10 cellular contexts compared by ENCODE assay signal in the genomic region with DNA sequence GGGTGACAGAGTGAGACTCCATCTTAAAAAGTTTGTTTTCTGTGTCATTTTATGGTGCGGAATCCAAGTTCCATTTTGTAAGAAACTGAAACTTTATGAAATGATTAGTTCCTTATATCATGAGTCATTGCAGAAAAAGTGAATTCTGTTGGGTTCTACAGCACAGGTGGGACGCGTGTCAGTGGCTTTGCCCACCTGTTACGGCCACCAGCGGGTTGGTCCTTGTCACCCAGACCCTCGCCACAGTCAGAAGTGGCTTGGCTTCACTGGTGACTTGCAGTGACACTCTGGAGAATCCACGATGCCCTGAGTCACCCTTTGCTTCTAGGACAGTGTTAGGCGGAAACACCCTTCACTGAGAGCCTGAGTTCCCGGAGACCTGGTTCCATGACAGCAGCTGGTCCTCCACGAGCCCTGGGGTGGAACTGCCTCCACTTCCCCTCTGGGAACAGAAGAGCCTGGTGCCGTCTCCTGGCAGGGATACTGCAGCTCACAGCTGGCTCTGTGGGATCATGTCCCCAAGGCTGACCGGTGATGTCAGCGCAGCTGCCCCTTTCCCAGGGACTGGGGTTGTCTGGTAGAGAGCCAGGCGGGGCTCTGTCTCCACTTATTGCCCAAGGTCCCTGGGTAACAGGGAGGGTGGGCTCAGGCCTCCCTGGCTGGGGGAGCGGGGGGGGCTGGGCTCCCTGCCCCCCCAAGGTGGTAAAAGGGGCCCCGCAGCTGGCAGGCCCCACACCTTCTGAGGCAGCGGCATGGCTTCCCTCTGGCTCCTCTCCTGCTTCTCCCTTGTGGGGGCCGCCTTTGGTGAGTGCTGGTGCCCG. TPM values are rescaled to one million over a fixed set of nuclear protein-coding genes. Genes with fewer than 3 reads are reported as not detected.
A peak's percentile ranks its signal among the peaks of the same experiment; 100 is the strongest.
DNase-seq lines count a peak whose midpoint lies in the region; ATAC-seq and FAIRE-seq lines count a peak whose summit lies in the region.
"Had no signal": no experiment of that assay in that cellular context is flagged by ENCODE, and none has a peak within 500 bp of the region (broad histone marks: within the 10 kb centered on the region; RNA-seq: fewer than 3 reads in every experiment).

A gene (plus strand): TSS at position 733 of the 821 bp plus-strand sequence. CDS start 20 bp downstream, at position 753.

- no peak for FAIRE-seq in frontal cortex (lab: Jason Lieb, UNC)
- FAIRE-seq: endothelial cell of umbilical vein had no signal

- no peaks in the 10 kb centered on the region for H3K9me3 Mint-ChIP-seq in activated T-helper 17 cell treated with anti-CD3 and anti-CD28 coated beads, Interleukin-2, amount 50 U/mL, for 72 hours

- H3K27me3 Mint-ChIP-seq in activated T-helper 17 cell treated with anti-CD3 and anti-CD28 coated beads, Interleukin-2, amount 50 U/mL, for 72 hours = no peaks in the 10 kb centered on the region

- ATAC-seq in activated CD4-positive, CD25-positive, alpha-beta regulatory T cell treated with anti-CD3 and anti-CD28 coated beads, Interleukin-2, amount 50 U/mL, for 24 hours = peak; percentile 42 to 46
- peak; percentile 79 for ATAC-seq in HG02642 (IDR thresholded peaks at IDR 0.05; ENCODE audit: poor library complexity, unreplicated experiment)
- ATAC-seq in activated T-helper 17 cell treated with anti-CD3 and anti-CD28 coated beads, Interleukin-2, amount 50 U/mL, for 72 hours (replicated peaks) = peak; percentile 49

- H3K36me3 Mint-ChIP-seq in activated T-helper 17 cell treated with anti-CD3 and anti-CD28 coated beads, Interleukin-2, amount 50 U/mL, for 72 hours (ENCODE audit: low read depth) = no peaks in the 10 kb centered on the region

- no peak for DNase-seq in activated CD4-positive, CD25-positive, alpha-beta regulatory T cell (lab: John Stamatoyannopoulos, UW)
- DNase-seq in pons (ENCODE audit: low spot score) (peak; percentile 51), foreskin melanocyte (no peak), frontal cortex (ENCODE audit: low spot score in 2 of 2) (no peak)
- DNase-seq in central memory CD4-positive, alpha-beta T cell = no peak

- H3K4me3 Mint-ChIP-seq in activated T-helper 17 cell treated with anti-CD3 and anti-CD28 coated beads, Interleukin-2, amount 50 U/mL, for 72 hours = peak within 1 kb of the TSS; percentile 85

- peaks cover 11% of the 10 kb centered on the region for H3K4me1 Mint-ChIP-seq in activated T-helper 17 cell treated with anti-CD3 and anti-CD28 coated beads, Interleukin-2, amount 50 U/mL, for 72 hours

- H3K27ac Mint-ChIP-seq in activated T-helper 17 cell treated with anti-CD3 and anti-CD28 coated beads, Interleukin-2, amount 50 U/mL, for 72 hours = peak within 1 kb of the TSS; percentile 95

RNA-seq across cellular contexts. Expression of the gene that starts here (rescaled TPM):
- not detected for total RNA-seq in activated T-helper 17 cell treated with anti-CD3 and anti-CD28 coated beads, Interleukin-2, amount 50 U/mL, for 72 hours
- not detected for total RNA-seq in frontal cortex
- total RNA-seq: endothelial cell of umbilical vein, urinary bladder had no signal

Comparison
In these comparisons a context has a peak if more than half of its experiments do, and no peak if none do; other contexts are left out.
1. Peak in ATAC-seq in activated T-helper 17 cell treated with anti-CD3 and anti-CD28 coated beads, Interleukin-2, amount 50 U/mL, for 72 hours; RNA of the gene not detected or under 1 TPM.